Comparison of ENCODE assay signal across 1 cellular context in the genomic region with DNA sequence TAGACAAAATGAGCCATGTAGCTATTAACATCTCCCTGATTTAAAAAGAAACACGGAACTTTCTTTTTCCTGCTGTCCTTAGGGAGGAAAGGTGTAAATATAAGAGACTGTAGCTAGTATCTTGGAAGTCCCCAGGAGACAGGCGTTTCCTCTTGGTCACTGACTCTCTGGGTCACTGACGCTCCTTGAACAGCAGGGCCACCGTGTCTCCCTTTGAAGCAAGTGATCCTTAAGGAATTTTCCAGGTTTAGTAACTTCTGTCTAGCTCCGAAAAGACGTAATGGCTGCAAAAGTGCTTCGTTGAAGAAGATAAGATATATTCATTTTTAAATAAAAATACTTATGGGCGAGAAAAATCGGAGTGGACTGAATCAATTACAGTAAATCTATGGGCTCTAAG.
TF ChIP-seq lines count a peak whose summit lies in the region.

No MANE protein-coding gene starts in this region.

TF ChIP-seq in WTC11, 78 proteins besides CTCF, POLR2A, EP300 and RAD21 (continued from another document):
- TF ChIP-seq, protein P1, sequence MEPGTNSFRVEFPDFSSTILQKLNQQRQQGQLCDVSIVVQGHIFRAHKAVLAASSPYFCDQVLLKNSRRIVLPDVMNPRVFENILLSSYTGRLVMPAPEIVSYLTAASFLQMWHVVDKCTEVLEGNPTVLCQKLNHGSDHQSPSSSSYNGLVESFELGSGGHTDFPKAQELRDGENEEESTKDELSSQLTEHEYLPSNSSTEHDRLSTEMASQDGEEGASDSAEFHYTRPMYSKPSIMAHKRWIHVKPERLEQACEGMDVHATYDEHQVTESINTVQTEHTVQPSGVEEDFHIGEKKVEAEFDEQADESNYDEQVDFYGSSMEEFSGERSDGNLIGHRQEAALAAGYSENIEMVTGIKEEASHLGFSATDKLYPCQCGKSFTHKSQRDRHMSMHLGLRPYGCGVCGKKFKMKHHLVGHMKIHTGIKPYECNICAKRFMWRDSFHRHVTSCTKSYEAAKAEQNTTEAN (CRISPR knock-in tag; IDR thresholded peaks at IDR 0.05) = no peak
- TF ChIP-seq RORB (CRISPR knock-in tag; IDR thresholded peaks at IDR 0.05) = no peak
TF ChIP-seq in WTC11: peak in this region for 0.
